8 cellular contexts compared by ENCODE assay signal in genomic region chr19:52048604-52049493, GRCh38. TPM values are rescaled to one million over a fixed set of nuclear protein-coding genes. Genes with fewer than 3 reads are reported as not detected.
DNase-seq lines count a peak whose midpoint lies in the region; ATAC-seq and TF ChIP-seq lines count a peak whose summit lies in the region.

TSS of gene ZNF432 (minus strand) at chr19:52048838. CDS start at chr19:52046868, 1,970 bp downstream.

- peaks cover 33% of the 10 kb centered on the region for H3K9me3 ChIP-seq in DOHH2 (ENCODE audit: control insufficient read depth, insufficient read depth, low read length)
- H3K9me3 ChIP-seq in neuron (ENCODE audit: low read length), result peaks cover 24% of the 10 kb centered on the region

- H3K27ac Mint-ChIP-seq in GM23338, result peak within 1 kb of the TSS; percentile 99

- H4K20me1 ChIP-seq in DOHH2 (ENCODE audit: control insufficient read depth, insufficient read depth, low read depth, low read length) (no peaks in the 10 kb centered on the region), GM23338 (replicated peaks; ENCODE audit: insufficient read depth) (no peaks in the 10 kb centered on the region)

- peaks cover 10% of the 10 kb centered on the region for H3K4me1 Mint-ChIP-seq in GM23338

- peak within 1 kb of the TSS; percentile 90 for H2AFZ ChIP-seq in GM23338
- peak within 1 kb of the TSS; percentile 75 for H2AFZ ChIP-seq in neuron (ENCODE audit: low read depth, low read length)

- H3K9me3 Mint-ChIP-seq in GM23338, result peaks cover 40% of the 10 kb centered on the region

- H3K79me2 ChIP-seq in DOHH2 (ENCODE audit: control insufficient read depth, low read length) (peaks cover 3% of the 10 kb centered on the region; the same call in 1 of the 2 replicates), GM23338 (replicated peaks; ENCODE audit: insufficient read depth) (0 out of 2 replicates have a peak, but pooled peaks cover 8% of the 10 kb centered on the region)

- H3K36me3 ChIP-seq in DOHH2 (ENCODE audit: control insufficient read depth, low read length), result peaks cover 30% of the 10 kb centered on the region
- H3K36me3 ChIP-seq in GM23338 (ENCODE audit: insufficient read depth), result no peaks in the 10 kb centered on the region
- peaks cover 30% of the 10 kb centered on the region for H3K36me3 ChIP-seq in neuron (ENCODE audit: insufficient read depth, low read length)

- peak within 1 kb of the TSS; percentile 91 for H3K4me3 Mint-ChIP-seq in GM23338

- H3K4me3 ChIP-seq in DOHH2 (ENCODE audit: low read length) (peak within 1 kb of the TSS; percentile 94), GM23338 (peak within 1 kb of the TSS; percentile 69), neuron (ENCODE audit: low read length) (peak within 1 kb of the TSS; percentile 87)

- DNase-seq in GM23338 (ENCODE audit: low spot score) (peak; percentile 100), LoVo (ENCODE audit: low spot score) (peak; percentile 68), SK-MEL-5 (ENCODE audit: low read depth, low spot score) (peak; percentile 88), foreskin melanocyte (peak; percentile 91), stromal cell of bone marrow (ENCODE audit: low read depth) (peak; percentile 92)
- peak; percentile 82 for DNase-seq in activated naive CD4-positive, alpha-beta T cell treated with Interleukin-2 at 50 U/mL for 16 hours

- H3K36me3 Mint-ChIP-seq in GM23338 (ENCODE audit: low read depth), result peaks cover 53% of the 10 kb centered on the region

- no peaks in the 10 kb centered on the region for H3F3A ChIP-seq in DOHH2 (ENCODE audit: control insufficient read depth, insufficient read depth)
- no peaks in the 10 kb centered on the region for H3F3A ChIP-seq in GM23338 (replicated peaks; ENCODE audit: low read depth)

- H3K27me3 ChIP-seq in DOHH2 (ENCODE audit: control insufficient read depth, low read length) (no peaks in the 10 kb centered on the region), GM23338 (ENCODE audit: insufficient read depth) (no peaks in the 10 kb centered on the region), neuron (ENCODE audit: insufficient read depth, low read length) (no peaks in the 10 kb centered on the region)

- H3K4me2 ChIP-seq in DOHH2 (ENCODE audit: low read length) (peak within 1 kb of the TSS; percentile 91), GM23338 (peak within 1 kb of the TSS; percentile 90)

- no peaks in the 10 kb centered on the region for H3K9me2 ChIP-seq in DOHH2 (replicated peaks; ENCODE audit: control insufficient read depth, low read length)
- no peaks in the 10 kb centered on the region for H3K9me2 ChIP-seq in GM23338 (ENCODE audit: insufficient read depth)

- H3K27me3 Mint-ChIP-seq in GM23338 (ENCODE audit: insufficient read depth, low read depth, poor library complexity), result peaks cover 8% of the 10 kb centered on the region

- ATAC-seq in GM23338, result peak; percentile 96

- H3K4me1 ChIP-seq in DOHH2 (ENCODE audit: control insufficient read depth, low read length) (peaks cover 15% of the 10 kb centered on the region), GM23338 (ENCODE audit: insufficient read depth) (0 out of 2 replicates have a peak, but pooled peaks cover 9% of the 10 kb centered on the region), neuron (ENCODE audit: insufficient read depth, low read length) (peaks cover 3% of the 10 kb centered on the region)

- peak within 1 kb of the TSS; percentile 69 for H3K27ac ChIP-seq in DOHH2 (ENCODE audit: low read depth, low read length)
- H3K27ac ChIP-seq in GM23338 (ENCODE audit: low read depth), result peak within 1 kb of the TSS; percentile 84; the same call in 1 of the 2 replicates

- no peak for TF ChIP-seq CTCF in DOHH2 (IDR thresholded peaks at IDR 0.05; ENCODE audit: low read depth, low read length, poor library complexity, severe bottlenecking)
- TF ChIP-seq CTCF in GM23338 (conservative IDR thresholded peaks at IDR 0.05; ENCODE audit: low read depth in 2 of 2), result no peak

- in situ Hi-C loops in SK-MEL-5 (cut with HindIII; ENCODE audit: low pct_unique_long_range_greater_than_20kb, low sequenced_read_pairs), result no loop called here

TF ChIP-seq in GM23338, 12 proteins besides CTCF, POLR2A, EP300 and RAD21:
- TF ChIP-seq ZNF114 (CRISPR knock-in tag; IDR thresholded peaks at IDR 0.05) (no peak), CREB1 (CRISPR knock-in tag; IDR thresholded peaks at IDR 0.05; ENCODE audit: low read depth) (peak; percentile 85), POLR2AphosphoS5 (IDR thresholded peaks at IDR 0.05; ENCODE audit: low read depth) (peak; percentile 17; the same call in 1 of the 2 replicates)

RNA-seq across cellular contexts. Expression of gene ZNF432, which starts in this region (rescaled TPM):
- total RNA-seq in GM23338 (2014; rRNA removed; shearing (Covaris generic)), result 9.0 and 13.2 TPM in 2 replicates
- polyA plus RNA-seq in GM23338 (2016; fragmentation: Nextera tagmentation; extraction: Ambion mirVana), result 3.3 and 3.8 TPM in 2 replicates
- total RNA-seq in SK-MEL-5 (2014; rRNA removed; shearing (Covaris generic)), result 3.6 and 4.5 TPM in 2 replicates
- 1.1 and 2.0 TPM in 2 replicates for polyA plus RNA-seq in SK-MEL-5 (2015; cell fraction: cytosol; rRNA removed)
- polyA plus RNA-seq in SK-MEL-5 (2015; cell fraction: nucleus; rRNA removed), result 10.8 and 12.5 TPM in 2 replicates

Comparison
In these comparisons a context has a peak if more than half of its experiments do, and no peak if none do; other contexts are left out.
1. Peak in every context shown above with its lines: DNase-seq, ATAC-seq, H3K4me3 ChIP-seq and H3K27ac ChIP-seq.